Comparison of ENCODE assay signal across 8 cellular contexts in genomic region chr9:85142461-85143401, GRCh38.
DNase-seq lines count a peak whose midpoint lies in the region; FAIRE-seq and TF ChIP-seq lines count a peak whose summit lies in the region.

No MANE protein-coding gene starts in this region.

- intact Hi-C loops in adrenal gland (cut with DNase I) = loop anchor here in 1 of 2 donors (10.0 kb wide), 1 partner anchor 748 kb away; no protein-coding TSS in a partner anchor
- intact Hi-C loops in posterior vena cava (cut with DNase I) = no loop called here
- intact Hi-C loops in activated CD4-positive, alpha-beta memory T cell treated with anti-CD3 and anti-CD28 coated beads for 36 hours (cut with micrococcal nuclease) = loop anchor here (10.0 kb wide), 1 partner anchor 738 kb away; no protein-coding TSS in a partner anchor

- peaks cover 3 to 8% of the 10 kb centered on the region in 2 experiments for H3K4me1 Mint-ChIP-seq in H9
- H3K4me1 Mint-ChIP-seq in activated CD4-positive, alpha-beta memory T cell treated with anti-CD3 and anti-CD28 coated beads for 36 hours (ENCODE audit: low read depth) = no peaks in the 10 kb centered on the region

- no peak overlapping the region for H3K23ac ChIP-seq in H9 (ENCODE audit: insufficient read length, low read depth, low read length)

- no peak overlapping the region for H3K4me3 ChIP-seq in AG04449 (ENCODE audit: low read depth, low read length)
- no peak overlapping the region for H3K4me3 ChIP-seq in adrenal gland
- H3K4me3 ChIP-seq in keratinocyte (ENCODE audit: control insufficient read depth in 2 of 3, extremely low read depth in 1 of 3, insufficient read depth in 2 of 3, low read depth in 1 of 3, low read length in 3 of 3) = no peak overlapping the region

- no peaks in the 10 kb centered on the region for H3K9me1 ChIP-seq in keratinocyte (ENCODE audit: control insufficient read depth, extremely low read depth, insufficient read depth, low read length)

- no peak overlapping the region for H2BK120ac ChIP-seq in H9 (ENCODE audit: low read depth, low read length, poor library complexity, severe bottlenecking)

- no peak for TF ChIP-seq POLR2A in adrenal gland (IDR thresholded peaks at IDR 0.05)

- no peak overlapping the region for H4K8ac ChIP-seq in H9 (replicated peaks; ENCODE audit: insufficient read length, low read depth, low read length)

- DNase-seq in AG04449 (ENCODE audit: low read depth, low spot score) = no peak
- no peak for DNase-seq in H9
- DNase-seq in adrenal gland = peak in 2 of 7 donors; percentile 19 to 51
- no peak for DNase-seq in keratinocyte (ENCODE audit: low read depth, low spot score)
- DNase-seq in posterior vena cava (ENCODE audit: low spot score) = no peak
- DNase-seq in hepatic stellate cell (ENCODE audit: low spot score) = no peak
- no peak for DNase-seq in activated CD4-positive, alpha-beta memory T cell treated with anti-CD3 and anti-CD28 coated beads for 36 hours
- no peak for DNase-seq in DMS114 treated with DMSO at 0.1 percent for 48 hours (lab: John Stamatoyannopoulos, UW; ENCODE audit: unreplicated experiment)

- H3K9me3 ChIP-seq in H9 (ENCODE audit: control insufficient read depth, low read depth, low read length) (no peaks in the 10 kb centered on the region), adrenal gland (replicated peaks in 1 of 3) (no peaks in the 10 kb centered on the region), keratinocyte (ENCODE audit: control insufficient read depth, low read depth, low read length) (no peaks in the 10 kb centered on the region)

- H3K4ac ChIP-seq in H9 (ENCODE audit: low read depth, low read length) = no peak overlapping the region

- no peak overlapping the region for H2BK20ac ChIP-seq in H9 (ENCODE audit: low read depth, low read length, poor library complexity, severe bottlenecking)

- FAIRE-seq in keratinocyte (lab: Jason Lieb, UNC) = peak; percentile 46

- H2BK12ac ChIP-seq in H9 (ENCODE audit: insufficient read length, low read depth, low read length) = no peak overlapping the region

- no CpG with 5 or more reads among the region's 5 CpGs for WGBS in H9 (ENCODE audit: extremely low coverage, insufficient read length, low lambda C conversion rate)
- 61 to 82% (median 71%) methylated on average over 5 of the region's 5 CpGs for WGBS in adrenal gland, 4 donors

- H2BK5ac ChIP-seq in H9 (ENCODE audit: insufficient read length, low read length) = no peak overlapping the region

- H3K27me3 ChIP-seq in H9 (ENCODE audit: insufficient read depth, low read length) (no peaks in the 10 kb centered on the region), adrenal gland (no peaks in the 10 kb centered on the region), keratinocyte (ENCODE audit: control insufficient read depth, extremely low read depth, insufficient read depth, low read length) (no peaks in the 10 kb centered on the region)

- H3K9ac ChIP-seq in H9 (ENCODE audit: extremely low read depth, insufficient read length, low read length) (no peak overlapping the region), keratinocyte (ENCODE audit: control insufficient read depth, extremely low read depth, insufficient read depth, low read length) (no peak overlapping the region)

- H3K4me3 Mint-ChIP-seq in H9 = no peak overlapping the region
- H3K4me3 Mint-ChIP-seq in activated CD4-positive, alpha-beta memory T cell treated with anti-CD3 and anti-CD28 coated beads for 36 hours = no peak overlapping the region

- no peak overlapping the region for H3K56ac ChIP-seq in H9 (ENCODE audit: insufficient read length, low read depth, low read length)

- no peaks in the 10 kb centered on the region for H3K23me2 ChIP-seq in H9 (ENCODE audit: insufficient read length, low read depth, low read length, poor library complexity, severe bottlenecking)

- H4K20me1 ChIP-seq in H9 (ENCODE audit: control insufficient read depth, insufficient read depth, insufficient read length) = no peaks in the 10 kb centered on the region
- H4K20me1 ChIP-seq in keratinocyte (ENCODE audit: control insufficient read depth, extremely low read depth, insufficient read depth, low read length) = no peaks in the 10 kb centered on the region

- dilution Hi-C loops in keratinocyte (cut with MboI; ENCODE audit: extremely low pct_ligation_motif_present, low sequenced_read_pairs) = no loop called here

- H3T11ph ChIP-seq in H9 (ENCODE audit: low read length) = no peak overlapping the region

- peak overlapping the region; percentile 88 for H2AFZ ChIP-seq in H9 (ENCODE audit: low read length)
- H2AFZ ChIP-seq in keratinocyte (ENCODE audit: control insufficient read depth, low read length) = no peak overlapping the region

- H3K36me3 ChIP-seq in adrenal gland (replicated peaks in 1 of 2) (no peaks in the 10 kb centered on the region), keratinocyte (ENCODE audit: control insufficient read depth in 2 of 2, extremely low read depth in 1 of 2, insufficient read depth in 2 of 2, low read length in 2 of 2) (no peaks in the 10 kb centered on the region)

- peak; percentile 27 for TF ChIP-seq CTCF in AG04449 (IDR thresholded peaks at IDR 0.05; ENCODE audit: insufficient read depth, low read length, missing control alignments)
- peak; percentile 75 for TF ChIP-seq CTCF in H9 (conservative IDR thresholded peaks at IDR 0.05)
- peak in 4 of 6 experiments; percentile 14 to 49 (median 40) for TF ChIP-seq CTCF in adrenal gland (IDR thresholded peaks at IDR 0.05)
- peak in 2 of 3 experiments; percentile 44 to 54 for TF ChIP-seq CTCF in keratinocyte (optimal IDR thresholded peaks at IDR 0.05 in 1 of 3, IDR thresholded peaks at IDR 0.05 in 1 of 3, conservative IDR thresholded peaks at IDR 0.05 in 1 of 3; ENCODE audit: extremely low read depth in 1 of 3, insufficient read depth in 2 of 3, low read length in 3 of 3)

- H2BK15ac ChIP-seq in H9 (ENCODE audit: low read depth, low read length) = no peak overlapping the region

- no peak overlapping the region for H4K91ac ChIP-seq in H9 (ENCODE audit: insufficient read length, low read depth, low read length)

- H3K79me1 ChIP-seq in H9 (ENCODE audit: insufficient read depth, low read depth, low read length, poor library complexity, severe bottlenecking) = no peaks in the 10 kb centered on the region

- no peaks in the 10 kb centered on the region; a peak in 1 of 5 replicates for H3K9me3 Mint-ChIP-seq in H9
- H3K9me3 Mint-ChIP-seq in activated CD4-positive, alpha-beta memory T cell treated with anti-CD3 and anti-CD28 coated beads for 36 hours = no peaks in the 10 kb centered on the region

- CTCF ChIA-PET in AG04449 (lab: Yijun Ruan, JAX) = interaction anchor here (0.9 to 2.8 kb wide), 2 partner anchors 446 to 746 kb away, joined by 3 to 9 read pairs; no protein-coding TSS in a partner anchor
- CTCF ChIA-PET in activated CD4-positive, alpha-beta memory T cell treated with anti-CD3 and anti-CD28 coated beads for 36 hours (lab: Charles Lee) = interaction anchor here (1.1 to 1.8 kb wide), 3 partner anchors 283 to 746 kb away, joined by 3 to 5 read pairs (median 4); no protein-coding TSS in a partner anchor

- H3K14ac ChIP-seq in H9 (ENCODE audit: insufficient read depth, low read length) = no peak overlapping the region

- H3K4me2 ChIP-seq in H9 (ENCODE audit: insufficient read depth, insufficient read length, low read length) (no peak overlapping the region), keratinocyte (ENCODE audit: control insufficient read depth, extremely low read depth, insufficient read depth, low read depth, low read length) (no peak overlapping the region)

- no peak overlapping the region for H2AK5ac ChIP-seq in H9 (ENCODE audit: insufficient read length, low read length)

- H3K27ac Mint-ChIP-seq in H9 = no peak overlapping the region
- H3K27ac Mint-ChIP-seq in activated CD4-positive, alpha-beta memory T cell treated with anti-CD3 and anti-CD28 coated beads for 36 hours = no peak overlapping the region

- H3K4me1 ChIP-seq in H9 (ENCODE audit: insufficient read depth, low read length) (no peaks in the 10 kb centered on the region; the same call in 1 of the 2 replicates), adrenal gland (replicated peaks in 1 of 2) (no peaks in the 10 kb centered on the region), keratinocyte (ENCODE audit: control insufficient read depth, extremely low read depth, insufficient read depth, low read length) (peaks cover 4% of the 10 kb centered on the region)

- POLR2A ChIA-PET in AG04449 (lab: Yijun Ruan, JAX) = no interaction called here
- POLR2A ChIA-PET in activated CD4-positive, alpha-beta memory T cell treated with anti-CD3 and anti-CD28 coated beads for 36 hours (lab: Charles Lee) = no interaction called here

- peaks cover 2% of the 10 kb centered on the region; the same call in 1 of the 2 replicates for H3K27me3 Mint-ChIP-seq in H9 (ENCODE audit: low read depth)
- H3K27me3 Mint-ChIP-seq in activated CD4-positive, alpha-beta memory T cell treated with anti-CD3 and anti-CD28 coated beads for 36 hours = no peaks in the 10 kb centered on the region

- no peak overlapping the region for H3K18ac ChIP-seq in H9 (ENCODE audit: insufficient read length, low read depth, low read length)

- H3K36me3 Mint-ChIP-seq in H9 (ENCODE audit: insufficient read depth in 1 of 3, low read depth in 3 of 3) = no peaks in the 10 kb centered on the region; a peak in 1 of 7 replicates
- H3K36me3 Mint-ChIP-seq in activated CD4-positive, alpha-beta memory T cell treated with anti-CD3 and anti-CD28 coated beads for 36 hours = no peaks in the 10 kb centered on the region

- H3K27ac ChIP-seq in H9 (ENCODE audit: insufficient read length, low read depth, low read length) = no peak overlapping the region
- H3K27ac ChIP-seq in adrenal gland = no peak overlapping the region
- H3K27ac ChIP-seq in keratinocyte (ENCODE audit: control insufficient read depth, insufficient read depth, low read length) = no peak overlapping the region

- H3K79me2 ChIP-seq in H9 (ENCODE audit: insufficient read depth, low read length) (no peaks in the 10 kb centered on the region), keratinocyte (ENCODE audit: control insufficient read depth, insufficient read depth, low read length) (no peaks in the 10 kb centered on the region)

- H4K5ac ChIP-seq in H9 (ENCODE audit: insufficient read length, low read depth, low read length) = no peak overlapping the region
